Comparison of ENCODE assay signal across 8 cellular contexts in genomic region chr20:45934046-45934586, GRCh38. TPM values are rescaled to one million over a fixed set of nuclear protein-coding genes. Genes with fewer than 3 reads are reported as not detected.
DNase-seq lines count a peak whose midpoint lies in the region; ATAC-seq, FAIRE-seq and TF ChIP-seq lines count a peak whose summit lies in the region.
"Had no signal": no experiment of that assay in that cellular context is flagged by ENCODE, and none has a peak within 500 bp of the region (broad histone marks: within the 10 kb centered on the region; RNA-seq: fewer than 3 reads in every experiment).

No MANE protein-coding gene starts in this region.

- ATAC-seq in GM21723 (IDR thresholded peaks at IDR 0.05; ENCODE audit: unreplicated experiment), result peak; percentile 32
- peak; percentile 2 for ATAC-seq in T-helper 17 cell

- H2BK12ac ChIP-seq in H1 (ENCODE audit: low read depth, low read length), result no peak overlapping the region; the same call in 1 of the 2 replicates

- CTCF ChIA-PET in H1 (lab: Charles Lee; ENCODE audit: partially characterized antibody), result interaction anchor here (0.8 to 2.9 kb wide), 10 partner anchors 15 to 134 kb away, joined by 3 to 12 read pairs (median 4); partner anchors contain the start of gene UBE2C

- peaks cover 24% of the 10 kb centered on the region for H3K4me1 Mint-ChIP-seq in T-helper 17 cell

- 1% methylated on average over 29 of the region's 34 CpGs; no CpG with 5 or more reads in 1 of the 2 experiments for WGBS in H1 (ENCODE audit: extremely low coverage in 1 of 2, insufficient coverage in 1 of 2, insufficient read length in 1 of 2, insufficient replicate concordance in 2 of 2, low coverage in 1 of 2, low lambda C conversion rate in 2 of 2, missing lambda C conversion rate in 1 of 2), 2 experiments
- WGBS in tibial nerve, 2 donors, result 0% methylated on average over 18 to 34 of the region's 34 CpGs

- H3K79me2 ChIP-seq in H1 (ENCODE audit: control insufficient read depth in 1 of 2, insufficient read depth in 2 of 2, low read length in 2 of 2), result peaks cover 0 to 22% of the 10 kb centered on the region in 2 experiments; a peak in 2 of 4 replicates

- H3K9me3 ChIP-seq in T-helper 17 cell (ENCODE audit: control insufficient read depth, low read length, poor library complexity, severe bottlenecking), result no peaks in the 10 kb centered on the region
- H3K9me3 ChIP-seq in H1 (ENCODE audit: insufficient read depth in 2 of 2, low read depth in 1 of 2, low read length in 1 of 2), result no peaks in the 10 kb centered on the region
- no peaks in the 10 kb centered on the region for H3K9me3 ChIP-seq in tibial nerve

- peak overlapping the region; percentile 97 for H3K4me3 Mint-ChIP-seq in T-helper 17 cell

- H2AK5ac ChIP-seq in H1 (ENCODE audit: low read depth, low read length), result no peak overlapping the region

- H3K4ac ChIP-seq in H1 (replicated peaks; ENCODE audit: insufficient read length, low read depth, low read length), result peak overlapping the region; percentile 82

- no peak overlapping the region for H2BK20ac ChIP-seq in H1 (ENCODE audit: low read length)

- peak overlapping the region; percentile 95 for H3K56ac ChIP-seq in H1 (replicated peaks; ENCODE audit: insufficient read length, low read depth, low read length)

- peak overlapping the region; percentile 100 for H3K27ac ChIP-seq in H1 (ENCODE audit: low read depth, low read length)
- peak overlapping the region; percentile 100 for H3K27ac ChIP-seq in tibial nerve

- no peaks in the 10 kb centered on the region for H3K27me3 Mint-ChIP-seq in T-helper 17 cell

- peak overlapping the region; percentile 99 for H4K91ac ChIP-seq in H1 (replicated peaks; ENCODE audit: insufficient read length, low read length)

- peak overlapping the region; percentile 100 for H4K8ac ChIP-seq in H1 (ENCODE audit: extremely low read depth, insufficient read depth, low read length)

- H3K79me1 ChIP-seq in H1 (ENCODE audit: low read depth, low read length), result no peaks in the 10 kb centered on the region; the same call in 1 of the 2 replicates

- TF ChIP-seq CTCF in H1 (IDR thresholded peaks at IDR 0.05; ENCODE audit: control extremely low read depth in 1 of 3, insufficient read depth in 1 of 3, low read depth in 1 of 3, low read length in 3 of 3) (no peak), tibial nerve (IDR thresholded peaks at IDR 0.05) (no peak)

- peak overlapping the region; percentile 99 for H3K18ac ChIP-seq in H1 (ENCODE audit: extremely low read depth, low read length)

- peaks cover 3% of the 10 kb centered on the region; the same call in 1 of the 2 replicates for H3K23me2 ChIP-seq in H1 (ENCODE audit: low read depth, low read length)

- peak overlapping the region; percentile 97 for H3K27ac Mint-ChIP-seq in T-helper 17 cell

- H2BK5ac ChIP-seq in H1 (ENCODE audit: low read depth, low read length), result peak overlapping the region; percentile 96

- no peak for FAIRE-seq in H1 (lab: Jason Lieb, UNC)
- FAIRE-seq: frontal cortex had no signal

- POLR2A ChIA-PET in H1 (lab: Charles Lee; ENCODE audit: partially characterized antibody), result interaction anchor here (0.6 to 18.4 kb wide), 38 partner anchors 12 to 641 kb away, joined by 3 to 283 read pairs (median 6); partner anchors contain the start of genes ACOT8, CTSA, NEURL2 and PLTP

- H4K5ac ChIP-seq in H1 (ENCODE audit: insufficient read length, low read depth, low read length), result peak overlapping the region; percentile 96

- peak overlapping the region; percentile 87 to 100 (median 100) for H3K9ac ChIP-seq in H1 (replicated peaks in 1 of 4; ENCODE audit: extremely low read depth in 1 of 4, low read depth in 3 of 4, low read length in 3 of 4)

- TF ChIP-seq POLR2A in H1 (IDR thresholded peaks at IDR 0.05; ENCODE audit: control extremely low read depth in 1 of 2, low read depth in 2 of 2, low read length in 2 of 2), result no peak
- TF ChIP-seq POLR2A in tibial nerve (IDR thresholded peaks at IDR 0.05), result no peak

- no peak overlapping the region for H3K14ac ChIP-seq in H1 (ENCODE audit: insufficient read length)

- H2AFZ ChIP-seq in H1 (ENCODE audit: low read length), result no peak overlapping the region; the same call in 1 of the 2 replicates

- H2BK120ac ChIP-seq in H1 (replicated peaks; ENCODE audit: low read depth, low read length), result peak overlapping the region; percentile 67

- TF ChIP-seq EP300 in H1 (IDR thresholded peaks at IDR 0.05; ENCODE audit: borderline replicate concordance in 1 of 2, low read depth in 2 of 2, low read length in 2 of 2) (0 out of 3 replicates have a peak, but pooled peaks of 1 of the 2 experiments have one; percentile 9), tibial nerve (IDR thresholded peaks at IDR 0.05) (no peak)

- H3K36me3 ChIP-seq in H1 (ENCODE audit: control insufficient read depth in 2 of 4, insufficient read depth in 4 of 4, low read length in 3 of 4) (peaks cover under 1 to 9% (median 5%) of the 10 kb centered on the region in 4 experiments; a peak in 5 of 8 replicates), tibial nerve (peaks cover 5 to 27% (median 14%) of the 10 kb centered on the region in 3 donors)

- H4K20me1 ChIP-seq in H1 (replicated peaks in 1 of 2; ENCODE audit: control insufficient read depth in 1 of 2, insufficient read depth in 2 of 2, low read length in 2 of 2), result no peaks in the 10 kb centered on the region

- peak overlapping the region; percentile 66 to 73 for H3K4me2 ChIP-seq in H1 (ENCODE audit: insufficient read depth in 1 of 2, low read depth in 2 of 2, low read length in 2 of 2)

- H3K4me3 ChIP-seq in H1 (ENCODE audit: extremely low read depth in 1 of 4, insufficient read depth in 2 of 4, low read depth in 3 of 4, low read length in 4 of 4) (peak overlapping the region; percentile 66 to 91 (median 79)), tibial nerve (peak overlapping the region; percentile 91 to 100 (median 99))

- DNase-seq in GDM1 (lab: John Stamatoyannopoulos, UW) (peak; percentile 65), Kasumi-1 (lab: John Stamatoyannopoulos, UW) (peak; percentile 30 to 43), T-helper 17 cell (peak in 2 of 3 donors; percentile 26 to 48), H1 (ENCODE audit: low read depth in 1 of 2, low spot score in 2 of 2) (peak in 1 of 2 experiments; percentile 57), middle frontal gyrus (ENCODE audit: extremely low spot score, low spot score) (peak; percentile 59), tibial nerve (ENCODE audit: low spot score in 2 of 2) (peak; percentile 37 to 44)

- H3K36me3 Mint-ChIP-seq in T-helper 17 cell (ENCODE audit: low read depth), result peaks cover 4% of the 10 kb centered on the region

- no peak overlapping the region for H3K23ac ChIP-seq in H1 (ENCODE audit: insufficient read length)

- H3K27me3 ChIP-seq in H1 (replicated peaks in 1 of 4; ENCODE audit: control insufficient read depth in 3 of 4, extremely low read depth in 1 of 4, insufficient read depth in 3 of 4, low read length in 3 of 4) (no peaks in the 10 kb centered on the region), tibial nerve (no peaks in the 10 kb centered on the region)

- H2BK15ac ChIP-seq in H1 (ENCODE audit: low read length), result no peak overlapping the region; the same call in 1 of the 2 replicates

- H3K4me1 ChIP-seq in H1 (replicated peaks in 1 of 4; ENCODE audit: control insufficient read depth in 3 of 4, insufficient read depth in 4 of 4, low read length in 3 of 4), result peaks cover 5 to 31% (median 14%) of the 10 kb centered on the region in 4 experiments
- peaks cover 0 to 38% (median 17%) of the 10 kb centered on the region in 4 donors for H3K4me1 ChIP-seq in tibial nerve

- TF ChIP-seq RAD21 in H1 (IDR thresholded peaks at IDR 0.05 in 1 of 2, conservative IDR thresholded peaks at IDR 0.05 in 1 of 2; ENCODE audit: low read depth in 2 of 2, low read length in 2 of 2), result no peak

RNA-seq across cellular contexts. Expression of gene PCIF1, which starts 0.4 kb away (rescaled TPM):
- total RNA-seq in T-helper 17 cell (10 to 100 TPM; 72.4 to 73.7 TPM), tibial nerve (10 to 100 TPM; 52.2 to 59.0 (median 53.0) TPM)
- total RNA-seq in H1 (2021; fragmentation: NEBNext Ultra II Directional; extraction: Animal tissue kit (Norgen Biotek cat#: 25700)), result 27.2 and 30.3 TPM in 2 replicates
- 30.6 and 54.7 TPM in 2 replicates for polyA plus RNA-seq in H1 (2011; rRNA removed)
- 23.8 TPM for polyA plus RNA-seq in H1 (2011; cell fraction: cytosol; rRNA removed)
- polyA plus RNA-seq in H1 (2011; cell fraction: nucleus; rRNA removed), result 58.2 TPM
- 19.8 to 36.6 TPM (median 32.6 TPM) in 4 replicates for polyA plus RNA-seq in H1 (2012, experiment 1 of 2)
- 37.9 TPM for polyA plus RNA-seq in H1 (2012, experiment 2 of 2)
- polyA plus RNA-seq in H1 (2013, experiment 1 of 2), result 23.6 TPM
- 20.7 TPM for polyA plus RNA-seq in H1 (2013, experiment 2 of 2)
- 20.9 and 29.6 TPM in 2 replicates for polyA minus RNA-seq in H1 (2011; rRNA and poly(A)+ RNA removed)
- 20.2 TPM for polyA minus RNA-seq in H1 (2011; cell fraction: cytosol; rRNA and poly(A)+ RNA removed)
- polyA minus RNA-seq in H1 (2011; cell fraction: nucleus; rRNA and poly(A)+ RNA removed), result 42.0 TPM

RNA-seq across cellular contexts. Expression of gene PLTP, which starts 22.2 kb away (rescaled TPM):
- 1 to 10 TPM in 1 of 2 donors, not detected in 1; 1.5 TPM for total RNA-seq in T-helper 17 cell
- 120 TPM in 2 replicates for total RNA-seq in H1 (2021; fragmentation: NEBNext Ultra II Directional; extraction: Animal tissue kit (Norgen Biotek cat#: 25700))
- 194 and 268 TPM in 2 replicates for polyA plus RNA-seq in H1 (2011; rRNA removed)
- 129 TPM for polyA plus RNA-seq in H1 (2011; cell fraction: cytosol; rRNA removed)
- 198 TPM for polyA plus RNA-seq in H1 (2011; cell fraction: nucleus; rRNA removed)
- 117 to 175 TPM (median 169 TPM) in 4 replicates for polyA plus RNA-seq in H1 (2012, experiment 1 of 2)
- polyA plus RNA-seq in H1 (2012, experiment 2 of 2), result 196 TPM
- polyA plus RNA-seq in H1 (2013, experiment 1 of 2), result 240 TPM
- 233 TPM for polyA plus RNA-seq in H1 (2013, experiment 2 of 2)
- 77.0 and 101 TPM in 2 replicates for polyA minus RNA-seq in H1 (2011; rRNA and poly(A)+ RNA removed)
- polyA minus RNA-seq in H1 (2011; cell fraction: cytosol; rRNA and poly(A)+ RNA removed), result 101 TPM
- polyA minus RNA-seq in H1 (2011; cell fraction: nucleus; rRNA and poly(A)+ RNA removed), result 53.7 TPM
- 100 to 1,000 TPM in 3 of 4 donors, 10 to 100 TPM in 1; 74.7 to 713 (median 134) TPM for total RNA-seq in tibial nerve

RNA-seq across cellular contexts. Expression of gene ZNF335, which starts 37.9 kb away (rescaled TPM):
- total RNA-seq in T-helper 17 cell, result 100 to 1,000 TPM in 1 of 2 donors, 10 to 100 TPM in 1; 95.1 to 129 TPM
- 14.6 and 15.9 TPM in 2 replicates for total RNA-seq in H1 (2021; fragmentation: NEBNext Ultra II Directional; extraction: Animal tissue kit (Norgen Biotek cat#: 25700))
- 12.4 and 17.1 TPM in 2 replicates for polyA plus RNA-seq in H1 (2011; rRNA removed)
- polyA plus RNA-seq in H1 (2011; cell fraction: cytosol; rRNA removed), result 9.0 TPM
- 36.3 TPM for polyA plus RNA-seq in H1 (2011; cell fraction: nucleus; rRNA removed)
- 7.6 to 12.8 TPM (median 11.8 TPM) in 4 replicates for polyA plus RNA-seq in H1 (2012, experiment 1 of 2)
- 8.5 TPM for polyA plus RNA-seq in H1 (2012, experiment 2 of 2)
- polyA plus RNA-seq in H1 (2013, experiment 1 of 2), result 10.1 TPM
- 8.8 TPM for polyA plus RNA-seq in H1 (2013, experiment 2 of 2)
- 11.4 and 15.8 TPM in 2 replicates for polyA minus RNA-seq in H1 (2011; rRNA and poly(A)+ RNA removed)
- polyA minus RNA-seq in H1 (2011; cell fraction: cytosol; rRNA and poly(A)+ RNA removed), result 11.1 TPM
- polyA minus RNA-seq in H1 (2011; cell fraction: nucleus; rRNA and poly(A)+ RNA removed), result 31.5 TPM
- total RNA-seq in tibial nerve, result 10 to 100 TPM; 24.3 to 42.3 (median 28.6) TPM

RNA-seq across cellular contexts. Expression of gene CTSA, which starts 43.0 kb away (rescaled TPM):
- total RNA-seq in T-helper 17 cell, result 100 to 1,000 TPM; 121 to 200 TPM
- 49.7 and 52.5 TPM in 2 replicates for total RNA-seq in H1 (2021; fragmentation: NEBNext Ultra II Directional; extraction: Animal tissue kit (Norgen Biotek cat#: 25700))
- polyA plus RNA-seq in H1 (2011; rRNA removed), result 74.0 and 81.4 TPM in 2 replicates
- polyA plus RNA-seq in H1 (2011; cell fraction: cytosol; rRNA removed), result 60.7 TPM
- 171 TPM for polyA plus RNA-seq in H1 (2011; cell fraction: nucleus; rRNA removed)
- polyA plus RNA-seq in H1 (2012, experiment 1 of 2), result 44.5 to 61.8 TPM (median 58.5 TPM) in 4 replicates
- 64.3 TPM for polyA plus RNA-seq in H1 (2012, experiment 2 of 2)
- polyA plus RNA-seq in H1 (2013, experiment 1 of 2), result 66.7 TPM
- 68.1 TPM for polyA plus RNA-seq in H1 (2013, experiment 2 of 2)
- 97.7 and 111 TPM in 2 replicates for polyA minus RNA-seq in H1 (2011; rRNA and poly(A)+ RNA removed)
- polyA minus RNA-seq in H1 (2011; cell fraction: cytosol; rRNA and poly(A)+ RNA removed), result 39.0 TPM
- polyA minus RNA-seq in H1 (2011; cell fraction: nucleus; rRNA and poly(A)+ RNA removed), result 131 TPM
- 10 to 100 TPM; 50.4 to 87.3 (median 71.7) TPM for total RNA-seq in tibial nerve

RNA-seq across cellular contexts. Expression of gene NEURL2, which starts 43.1 kb away (rescaled TPM):
- 1 to 10 TPM; 1.5 to 2.1 TPM for total RNA-seq in T-helper 17 cell
- total RNA-seq in H1 (2021; fragmentation: NEBNext Ultra II Directional; extraction: Animal tissue kit (Norgen Biotek cat#: 25700)), result 5.2 and 6.9 TPM in 2 replicates
- 6.9 and 10.3 TPM in 2 replicates for polyA plus RNA-seq in H1 (2011; rRNA removed)
- 9.4 TPM for polyA plus RNA-seq in H1 (2011; cell fraction: cytosol; rRNA removed)
- polyA plus RNA-seq in H1 (2011; cell fraction: nucleus; rRNA removed), result 15.0 TPM
- polyA plus RNA-seq in H1 (2012, experiment 1 of 2), result 3.4 to 5.8 TPM (median 5.5 TPM) in 4 replicates
- 4.2 TPM for polyA plus RNA-seq in H1 (2012, experiment 2 of 2)
- 4.8 TPM for polyA plus RNA-seq in H1 (2013, experiment 1 of 2)
- polyA plus RNA-seq in H1 (2013, experiment 2 of 2), result 3.2 TPM
- 3.6 and 3.7 TPM in 2 replicates for polyA minus RNA-seq in H1 (2011; rRNA and poly(A)+ RNA removed)
- polyA minus RNA-seq in H1 (2011; cell fraction: cytosol; rRNA and poly(A)+ RNA removed), result 6.1 TPM
- 10.5 TPM for polyA minus RNA-seq in H1 (2011; cell fraction: nucleus; rRNA and poly(A)+ RNA removed)
- 10 to 100 TPM in 3 of 4 donors, 1 to 10 TPM in 1; 7.7 to 42.9 (median 15.6) TPM for total RNA-seq in tibial nerve

Comparison
In these comparisons a context has a peak if more than half of its experiments do, and no peak if none do; other contexts are left out.
1. RNA of gene PLTP, which starts 22.2 kb away (total RNA-seq): 74.7 to 713 TPM in tibial nerve and 120 TPM in H1; 1.5 TPM in T-helper 17 cell; every median in the first group is over 10 times any median in the second.